Comparison of ENCODE assay signal across 11 cellular contexts in genomic region chr15:52805351-52806283, GRCh38. TPM values are rescaled to one million over a fixed set of nuclear protein-coding genes. Genes with fewer than 3 reads are reported as not detected.
DNase-seq lines count a peak whose midpoint lies in the region; ATAC-seq, FAIRE-seq and TF ChIP-seq lines count a peak whose summit lies in the region.
"Had no signal": no experiment of that assay in that cellular context is flagged by ENCODE, and none has a peak within 500 bp of the region (broad histone marks: within the 10 kb centered on the region; RNA-seq: fewer than 3 reads in every experiment).

No MANE protein-coding gene starts in this region.

- in situ Hi-C loops in K562 (cut with MboI) = no loop called here

- TF ChIP-seq RAD21 in K562 (CRISPR knock-in tag; conservative IDR thresholded peaks at IDR 0.05 in 1 of 2, IDR thresholded peaks at IDR 0.05 in 1 of 2) = no peak

- ATAC-seq in activated CD4-positive, CD25-positive, alpha-beta regulatory T cell treated with anti-CD3 and anti-CD28 coated beads, Interleukin-2, amount 50 U/mL, for 24 hours = peak; percentile 30 to 43
- ATAC-seq in K562 = peak; percentile 40; the same call in 2 of the 3 replicates
- peak; percentile 60 for ATAC-seq in left lung
- peak; percentile 69 for ATAC-seq in stimulated activated naive CD8-positive, alpha-beta T cell treated with anti-CD3 and anti-CD28 coated beads, Interleukin-15, amount 100 ng/mL, for 72 hours
- ATAC-seq in HG03045 (IDR thresholded peaks at IDR 0.05; ENCODE audit: unreplicated experiment) = no peak
- ATAC-seq: gastroesophageal sphincter had no signal

- H3K4me1 ChIP-seq in K562 (replicated peaks in 1 of 2; ENCODE audit: control insufficient read depth in 2 of 2, insufficient read depth in 2 of 2, low read length in 2 of 2) = peaks cover 0 to 17% of the 10 kb centered on the region in 2 experiments; a peak in 1 of 5 replicates
- H3K4me1 ChIP-seq in left lung = peaks cover 14 to 29% of the 10 kb centered on the region in 2 donors
- H3K4me1 ChIP-seq in Karpas-422 (ENCODE audit: low read length) = no peaks in the 10 kb centered on the region

- H3K27ac ChIP-seq in K562 (ENCODE audit: extremely low read depth, low read depth, low read length) = no peak overlapping the region
- H3K27ac ChIP-seq in left lung = no peak overlapping the region
- no peak overlapping the region for H3K27ac ChIP-seq in Karpas-422 (ENCODE audit: low read length)
- H3K27ac ChIP-seq: gastroesophageal sphincter had no signal

- peak overlapping the region; percentile 55 to 64 for H3K4me3 Mint-ChIP-seq in stimulated activated naive CD8-positive, alpha-beta T cell treated with anti-CD3 and anti-CD28 coated beads, Interleukin-15, amount 100 ng/mL, for 72 hours

- no peak overlapping the region for H2AFZ ChIP-seq in K562 (ENCODE audit: low read depth, low read length)
- no peak overlapping the region for H2AFZ ChIP-seq in Karpas-422 (ENCODE audit: low read length)

- no peak for TF ChIP-seq EP300 in K562 (IDR thresholded peaks at IDR 0.05; ENCODE audit: low read length)

- BruUV-seq in K562 (replicated peaks; lab: Mats Ljungman, UMichigan) = no TSS peak

- H3K27me3 ChIP-seq in K562 (ENCODE audit: control insufficient read depth in 2 of 2, insufficient read depth in 2 of 2, low read length in 2 of 2) = peaks cover 22 to 34% of the 10 kb centered on the region in 2 experiments; a peak in 3 of 5 replicates
- peaks cover 87 to 100% of the 10 kb centered on the region in 2 donors for H3K27me3 ChIP-seq in left lung
- no peaks in the 10 kb centered on the region for H3K27me3 ChIP-seq in Karpas-422 (ENCODE audit: low read length)

- H3K36me3 ChIP-seq in K562 (ENCODE audit: control insufficient read depth, insufficient read depth, low read length) (no peaks in the 10 kb centered on the region), left lung (no peaks in the 10 kb centered on the region), Karpas-422 (ENCODE audit: insufficient read depth, low read length) (no peaks in the 10 kb centered on the region)
- H3K36me3 ChIP-seq: gastroesophageal sphincter had no signal

- H4K20me1 ChIP-seq in K562 (replicated peaks; ENCODE audit: control insufficient read depth, insufficient read depth, low read length) (no peaks in the 10 kb centered on the region), Karpas-422 (ENCODE audit: insufficient read depth, low read depth, low read length) (no peaks in the 10 kb centered on the region)

- no peak for FAIRE-seq in K562 (lab: Jason Lieb, UNC)
- FAIRE-seq: A204.1 had no signal

- H3K9me3 ChIP-seq in K562 (replicated peaks; ENCODE audit: control insufficient read depth, insufficient read depth, low read depth, low read length) (no peaks in the 10 kb centered on the region), left lung (no peaks in the 10 kb centered on the region), Karpas-422 (ENCODE audit: low read length) (no peaks in the 10 kb centered on the region)
- H3K9me3 ChIP-seq: gastroesophageal sphincter had no signal

- WGBS in K562 (ENCODE audit: insufficient coverage, low coverage, missing lambda C conversion rate) = 27% methylated on average over 64 of the region's 93 CpGs

- no peaks in the 10 kb centered on the region for H3K9me3 Mint-ChIP-seq in stimulated activated naive CD8-positive, alpha-beta T cell treated with anti-CD3 and anti-CD28 coated beads, Interleukin-15, amount 100 ng/mL, for 72 hours

- no peak overlapping the region for H3K9ac ChIP-seq in K562 (ENCODE audit: insufficient read depth in 1 of 2, low read depth in 2 of 2, low read length in 2 of 2)
- no peak overlapping the region for H3K9ac ChIP-seq in Karpas-422 (ENCODE audit: low read length)

- no peaks in the 10 kb centered on the region for H3K9me2 ChIP-seq in Karpas-422 (replicated peaks; ENCODE audit: insufficient read depth, low read length)

- CTCF ChIA-PET in K562 (lab: Yijun Ruan, JAX; ENCODE audit: low intra/inter-chr PET ratio) = no interaction called here

- H3K27ac Mint-ChIP-seq in stimulated activated naive CD8-positive, alpha-beta T cell treated with anti-CD3 and anti-CD28 coated beads, Interleukin-15, amount 100 ng/mL, for 72 hours = no peak overlapping the region

- TF ChIP-seq POLR2A in K562 (conservative IDR thresholded peaks at IDR 0.05) = no peak

- H3K4me1 Mint-ChIP-seq in stimulated activated naive CD8-positive, alpha-beta T cell treated with anti-CD3 and anti-CD28 coated beads, Interleukin-15, amount 100 ng/mL, for 72 hours = peaks cover 28% of the 10 kb centered on the region

- no peak overlapping the region for H3K4me2 ChIP-seq in K562 (ENCODE audit: insufficient read depth, low read length)
- H3K4me2 ChIP-seq in Karpas-422 (ENCODE audit: low read depth, low read length, poor library complexity, severe bottlenecking) = no peak overlapping the region

- intact Hi-C loops in K562 (cut with micrococcal nuclease) (no loop called here), left lung (cut with DNase I) (no loop called here)

- no peak for DNase-seq in activated CD4-positive, CD25-positive, alpha-beta regulatory T cell treated with anti-CD3 and anti-CD28 coated beads, Interleukin-2, amount 50 U/mL, for 72 hours
- DNase-seq in K562 (ENCODE audit: extremely low read depth in 1 of 4, low spot score in 3 of 4) = no peak
- DNase-seq in left lung = no peak
- DNase-seq in stimulated activated naive CD8-positive, alpha-beta T cell treated with anti-CD3 and anti-CD28 coated beads, Interleukin-15, amount 100 ng/mL, for 72 hours = peak in 1 of 2 donors; percentile 11
- no peak for DNase-seq in GDM1 (lab: John Stamatoyannopoulos, UW)
- DNase-seq in Karpas-422 = no peak
- DNase-seq: NCI-H1694 had no signal

- POLR2A ChIA-PET in K562 (lab: Yijun Ruan, JAX) = no interaction called here

- no peaks in the 10 kb centered on the region for H3K9me1 ChIP-seq in K562 (ENCODE audit: control insufficient read depth, insufficient read depth, low read length)

- H3K4me3 ChIP-seq in K562 (no peak overlapping the region), left lung (peak overlapping the region in 1 of 2 donors; percentile 6), Karpas-422 (ENCODE audit: low read length) (no peak overlapping the region)

- TF ChIP-seq CTCF in K562 (IDR thresholded peaks at IDR 0.05 in 2 of 3, conservative IDR thresholded peaks at IDR 0.05 in 1 of 3; ENCODE audit: insufficient read depth in 2 of 3, low read depth in 1 of 3, low read length in 3 of 3) (peak in 1 of 3 experiments; percentile 33; a peak in 2 of 6 replicates), left lung (IDR thresholded peaks at IDR 0.05) (no peak)

- peaks cover 87% of the 10 kb centered on the region for H3K27me3 Mint-ChIP-seq in stimulated activated naive CD8-positive, alpha-beta T cell treated with anti-CD3 and anti-CD28 coated beads, Interleukin-15, amount 100 ng/mL, for 72 hours

- H3K79me2 ChIP-seq in K562 (ENCODE audit: control insufficient read depth, insufficient read depth, low read length) (no peaks in the 10 kb centered on the region), Karpas-422 (ENCODE audit: low read length) (no peaks in the 10 kb centered on the region)

TF ChIP-seq in K562, 482 proteins besides CTCF, POLR2A, EP300 and RAD21 (continues in another document):
- no peak for TF ChIP-seq NEUROD1 (IDR thresholded peaks at IDR 0.05; ENCODE audit: borderline replicate concordance, low read depth, low read length, partially characterized antibody)
- TF ChIP-seq ELF2 (CRISPR knock-in tag; IDR thresholded peaks at IDR 0.05) = no peak
- no peak for TF ChIP-seq DNMT1 (IDR thresholded peaks at IDR 0.05)
- no peak for TF ChIP-seq ZNF778 (CRISPR knock-in tag; IDR thresholded peaks at IDR 0.05)
- TF ChIP-seq SP1 (CRISPR knock-in tag; IDR thresholded peaks at IDR 0.05) = no peak
- TF ChIP-seq ZNF212 (CRISPR knock-in tag; IDR thresholded peaks at IDR 0.05) = no peak
- no peak for TF ChIP-seq KDM1A (IDR thresholded peaks at IDR 0.05)
- no peak for TF ChIP-seq RBM22 (IDR thresholded peaks at IDR 0.05; ENCODE audit: low read depth, low read length, poor library complexity, severe bottlenecking)
- no peak for TF ChIP-seq NCOA1 (IDR thresholded peaks at IDR 0.05; ENCODE audit: low read depth)
- TF ChIP-seq L3MBTL2 (IDR thresholded peaks at IDR 0.05) = no peak
- TF ChIP-seq KDM5B (IDR thresholded peaks at IDR 0.05; ENCODE audit: insufficient replicate concordance, low read depth, low read length) = no peak
- TF ChIP-seq KLF1 (tag; IDR thresholded peaks at IDR 0.05) = no peak
- no peak for TF ChIP-seq ZNF589 (CRISPR knock-in tag; IDR thresholded peaks at IDR 0.05; ENCODE audit: low read depth)
- no peak for TF ChIP-seq EP400 (IDR thresholded peaks at IDR 0.05)
- no peak for TF ChIP-seq ZKSCAN3 (CRISPR knock-in tag; IDR thresholded peaks at IDR 0.05)

RNA-seq across cellular contexts. Expression of gene ONECUT1, which starts 15.5 kb away (rescaled TPM):
- not detected in 2 replicates for total RNA-seq in K562 (2011; cell fraction: chromatin; rRNA removed; ENCODE audit: low replicate concordance)
- total RNA-seq in K562 (2011; cell fraction: nucleolus; rRNA removed) = not detected in 2 replicates
- not detected in 2 replicates for total RNA-seq in K562 (2011; cell fraction: nucleoplasm; rRNA removed)
- total RNA-seq in K562 (2014; rRNA removed) (not detected in 2 replicates), K562 (2014; rRNA removed; fragmentation: Illumina TruSeq; extraction: Trizol) (not detected in 2 replicates), K562 (2015; rRNA removed; fragmentation: Illumina TruSeq; extraction: Trizol) (not detected in 2 replicates), K562 (2021) (not detected in 2 replicates), left lung (not detected)
- polyA plus RNA-seq in K562 (2011; rRNA removed) (not detected in 2 replicates), K562 (2014; fragmentation: Illumina TruSeq; extraction: Trizol) (not detected in 2 replicates), K562 (2014; fragmentation: Nextera tagmentation; extraction: Ambion mirVana) (not detected), K562 (2014; rRNA removed) (not detected in 2 replicates)
- not detected in 2 replicates for polyA plus RNA-seq in K562 (2011; cell fraction: cytosol; rRNA removed)
- polyA plus RNA-seq in K562 (2011; cell fraction: nucleus; rRNA removed) = not detected in 2 replicates
- 0.04 TPM in 1 of 2 replicates, not detected in the other for polyA plus RNA-seq in K562 (2012)
- polyA minus RNA-seq in K562 (2011; rRNA and poly(A)+ RNA removed) = not detected in 2 replicates
- not detected in 2 replicates for polyA minus RNA-seq in K562 (2011; cell fraction: cytosol; rRNA and poly(A)+ RNA removed)
- polyA minus RNA-seq in K562 (2011; cell fraction: nucleus; rRNA and poly(A)+ RNA removed) = not detected in 2 replicates
- 0.14 and 0.45 TPM in 2 replicates for total RNA-seq in Karpas-422 (2014; rRNA removed; shearing (Covaris generic); ENCODE audit: low replicate concordance)
